ENCODE assay signal across 23 cellular contexts in the genomic region with DNA sequence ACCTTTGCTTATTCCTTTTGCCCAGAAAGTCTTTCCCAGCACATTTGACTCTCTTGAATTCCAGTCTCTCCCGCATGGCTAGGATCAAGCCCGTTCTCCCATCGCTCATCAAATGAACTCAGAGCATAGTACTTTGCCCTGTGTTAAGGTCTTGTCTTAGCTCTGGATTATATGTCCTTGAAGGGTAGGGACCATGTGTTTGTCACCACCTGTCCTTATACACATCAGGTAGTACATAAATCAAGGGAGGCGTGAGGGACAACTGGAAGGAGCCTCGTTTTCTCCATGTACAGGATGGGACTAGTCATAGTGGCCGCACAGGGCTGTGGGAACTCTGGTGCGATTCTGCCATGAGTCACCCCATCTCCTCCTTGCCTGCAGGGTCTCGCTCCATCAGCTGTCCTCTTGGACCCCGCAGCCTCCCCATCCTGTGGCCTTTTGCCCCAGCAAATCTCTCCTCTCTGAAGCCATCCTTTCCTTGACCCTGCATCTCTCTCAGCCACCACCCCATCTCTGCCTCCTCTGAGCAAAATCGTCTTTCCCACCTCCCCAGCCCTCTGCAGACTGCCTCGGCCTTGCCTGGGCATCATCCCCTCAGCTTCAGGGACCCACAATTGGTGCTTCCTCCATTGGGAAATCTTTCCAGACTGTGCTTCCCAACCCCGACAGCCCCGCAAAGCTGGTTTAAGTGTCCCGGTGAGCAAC. TPM values are rescaled to one million over a fixed set of nuclear protein-coding genes. Genes with fewer than 3 reads are reported as not detected.
DNase-seq lines count a peak whose midpoint lies in the region; ATAC-seq and TF ChIP-seq lines count a peak whose summit lies in the region.
"Had no signal": no experiment of that assay in that cellular context is flagged by ENCODE, and none has a peak within 500 bp of the region (broad histone marks: within the 10 kb centered on the region; RNA-seq: fewer than 3 reads in every experiment).

No MANE protein-coding gene starts in this region.

- H3K18ac ChIP-seq in IMR-90 (ENCODE audit: low read depth, low read length) = no peak overlapping the region

- peak overlapping the region; percentile 56 for H2AK5ac ChIP-seq in IMR-90 (ENCODE audit: low read depth, low read length)

- H3K56ac ChIP-seq in IMR-90 (ENCODE audit: extremely low read depth, insufficient read depth, low read length) = no peak overlapping the region

- peaks cover 5% of the 10 kb centered on the region for H3K4me1 Mint-ChIP-seq in T-helper 2 cell treated with Interferon-gamma antibody and Interleukin-4, amounts not matched to agents 5 μg/mL and 100 μg/mL, for 36 hours (ENCODE audit: low read depth)
- H3K4me1 Mint-ChIP-seq in neural progenitor cell = peaks cover 5% of the 10 kb centered on the region

- intact Hi-C loops in IMR-90 (cut with micrococcal nuclease) = loop anchor here (5.0 kb wide), 1 partner anchor 1197 kb away; no protein-coding TSS in a partner anchor
- intact Hi-C loops in mucosa of descending colon (cut with DNase I, micrococcal nuclease) = loop anchor here (5.0 kb wide), 1 partner anchor 107 kb away; no protein-coding TSS in a partner anchor
- intact Hi-C loops in uterus (cut with DNase I; ENCODE audit: low total_unique reads) = no loop called here

- TF ChIP-seq CTCF in IMR-90 (conservative IDR thresholded peaks at IDR 0.05; ENCODE audit: low read depth, low read length) = no peak
- no peak for TF ChIP-seq CTCF in foreskin keratinocyte (conservative IDR thresholded peaks at IDR 0.05)
- TF ChIP-seq CTCF in neural progenitor cell (IDR thresholded peaks at IDR 0.05) = no peak
- no peak for TF ChIP-seq CTCF in mucosa of descending colon (IDR thresholded peaks at IDR 0.05)
- no peak for TF ChIP-seq CTCF in uterus (IDR thresholded peaks at IDR 0.05)

- no peak overlapping the region for H4K8ac ChIP-seq in IMR-90 (ENCODE audit: low read depth in 2 of 2, low read length in 2 of 2)

- H3K14ac ChIP-seq in IMR-90 (replicated peaks; ENCODE audit: low read depth, low read length) = no peak overlapping the region

- no peaks in the 10 kb centered on the region for H3K79me1 ChIP-seq in IMR-90 (ENCODE audit: low read depth in 1 of 2, low read length in 2 of 2)

- H2AFZ ChIP-seq in IMR-90 (replicated peaks; ENCODE audit: low read length, poor library complexity) (no peak overlapping the region), neural progenitor cell (replicated peaks) (no peak overlapping the region)

- no peak for TF ChIP-seq RAD21 in IMR-90 (IDR thresholded peaks at IDR 0.05; ENCODE audit: low read length)

- H3K27me3 Mint-ChIP-seq in T-helper 2 cell treated with Interferon-gamma antibody and Interleukin-4, amounts not matched to agents 5 μg/mL and 100 μg/mL, for 36 hours (ENCODE audit: low read depth) = peaks cover 18% of the 10 kb centered on the region
- H3K27me3 Mint-ChIP-seq in neural progenitor cell (ENCODE audit: insufficient read depth, low read depth) = peaks cover 25% of the 10 kb centered on the region

- no peak overlapping the region for H3K27ac Mint-ChIP-seq in T-helper 2 cell treated with Interferon-gamma antibody and Interleukin-4, amounts not matched to agents 5 μg/mL and 100 μg/mL, for 36 hours
- peak overlapping the region; percentile 23 for H3K27ac Mint-ChIP-seq in neural progenitor cell
- H3K27ac Mint-ChIP-seq: activated B cell treated with CpG ODN at 0.5 μM for 24 hours; activated CD4-positive, alpha-beta memory T cell treated with anti-CD3 and anti-CD28 coated beads for 36 hours had no signal

- no peak overlapping the region for H4K5ac ChIP-seq in IMR-90 (ENCODE audit: low read depth, low read length)

- peak; percentile 3 for DNase-seq in T-helper 2 cell treated with Interferon-gamma antibody and Interleukin-4, amounts not matched to agents 5 μg/mL and 100 μg/mL, for 36 hours (ENCODE audit: low spot score)
- DNase-seq in T-helper 2 cell = no peak
- DNase-seq in IMR-90 = no peak
- no peak for DNase-seq in foreskin keratinocyte
- no peak for DNase-seq in neural progenitor cell (ENCODE audit: low spot score)
- no peak for DNase-seq in stimulated activated CD4-positive, alpha-beta T cell treated with anti-CD3 and anti-CD28 coated beads, Interleukin-12 subunit alpha, Interleukin-12 subunit beta, amount 100 ng/mL, for 4 hours
- DNase-seq in mucosa of descending colon = no peak
- DNase-seq in uterus = no peak
- DNase-seq: activated B cell treated with CpG ODN at 0.5 μM for 24 hours; activated CD4-positive, alpha-beta memory T cell treated with anti-CD3 and anti-CD28 coated beads for 36 hours; activated T-cell treated with anti-CD3 and anti-CD28 coated beads, Interleukin-2, amount 50 U/mL, for 1 hour; amygdala; caudate nucleus; COR-L47; dermis blood vessel endothelial cell; NCI-H2171 treated with DMSO at 0.1 percent for 48 hours; NCI-H526 treated with DMSO at 0.1 percent for 48 hours; RPMI8226; stimulated activated CD4-positive, alpha-beta T cell treated with anti-CD3 and anti-CD28 coated beads, Interleukin-4, amount 100 ng/mL, for 24 hours; stimulated activated naive CD4-positive, alpha-beta T cell treated with Interleukin-2 at 50 U/mL for 16 hours; T1000 had no signal

- H3K36me3 Mint-ChIP-seq in T-helper 2 cell treated with Interferon-gamma antibody and Interleukin-4, amounts not matched to agents 5 μg/mL and 100 μg/mL, for 36 hours (ENCODE audit: low read depth) = no peaks in the 10 kb centered on the region
- H3K36me3 Mint-ChIP-seq in neural progenitor cell = no peaks in the 10 kb centered on the region
- H3K36me3 Mint-ChIP-seq: activated CD4-positive, alpha-beta memory T cell treated with anti-CD3 and anti-CD28 coated beads for 36 hours had no signal

- H3K9me1 ChIP-seq in IMR-90 (ENCODE audit: insufficient read depth, low read length) = peaks cover 3% of the 10 kb centered on the region; the same call in 1 of the 2 replicates

- H3K79me2 ChIP-seq in neural progenitor cell (ENCODE audit: low read depth) = no peaks in the 10 kb centered on the region

- H3K4me2 ChIP-seq in IMR-90 (ENCODE audit: low read depth, low read length) = no peak overlapping the region
- no peak overlapping the region for H3K4me2 ChIP-seq in neural progenitor cell

- no peak overlapping the region for H2BK5ac ChIP-seq in IMR-90 (ENCODE audit: low read depth, low read length, poor library complexity, severe bottlenecking)

- peak overlapping the region; percentile 46 for H2AK9ac ChIP-seq in IMR-90 (replicated peaks; ENCODE audit: low read depth, low read length, poor library complexity)

- H3K9me3 ChIP-seq in IMR-90 (ENCODE audit: control insufficient read depth, insufficient read depth, low read length) (no peaks in the 10 kb centered on the region), neural progenitor cell (ENCODE audit: low read depth) (no peaks in the 10 kb centered on the region), mucosa of descending colon (no peaks in the 10 kb centered on the region), uterus (no peaks in the 10 kb centered on the region)

- TF ChIP-seq POLR2A in IMR-90 (IDR thresholded peaks at IDR 0.05; ENCODE audit: low read depth, low read length) (no peak), uterus (IDR thresholded peaks at IDR 0.05) (no peak)

- no peak overlapping the region for H3K4ac ChIP-seq in IMR-90 (ENCODE audit: low read depth, low read length)

- no peak overlapping the region for H3K4me3 ChIP-seq in IMR-90 (ENCODE audit: insufficient read depth, low read depth, low read length)
- H3K4me3 ChIP-seq in neural progenitor cell = no peak overlapping the region
- H3K4me3 ChIP-seq in mucosa of descending colon = no peak overlapping the region
- no peak overlapping the region for H3K4me3 ChIP-seq in uterus
- H3K4me3 ChIP-seq: SK-N-MC had no signal

- WGBS in IMR-90 (ENCODE audit: extremely low coverage in 2 of 2, insufficient read length in 1 of 2), 2 experiments = 94% methylated on average over 5 of the region's 14 CpGs; no CpG with 5 or more reads in 1 of the 2 experiments

- no peak overlapping the region for H2BK15ac ChIP-seq in IMR-90 (ENCODE audit: low read depth, low read length)

- no peak overlapping the region for H3K9ac ChIP-seq in IMR-90 (ENCODE audit: low read depth, low read length)
- H3K9ac ChIP-seq in neural progenitor cell = no peak overlapping the region

- no peak overlapping the region for H4K91ac ChIP-seq in IMR-90 (ENCODE audit: insufficient read depth, low read depth, low read length)

- POLR2A ChIA-PET in IMR-90 (lab: Charles Lee; ENCODE audit: unreplicated experiment) = no interaction called here

- no TSS peak for BruUV-seq in IMR-90 (replicated peaks; lab: Mats Ljungman, UMichigan)

- H4K20me1 ChIP-seq in IMR-90 (ENCODE audit: insufficient read depth, low read length) (no peaks in the 10 kb centered on the region), neural progenitor cell (ENCODE audit: low read depth) (no peaks in the 10 kb centered on the region)

- in situ Hi-C loops in IMR-90 (cut with MboI; ENCODE audit: low sequenced_read_pairs) = loop anchor here (10.0 to 25.0 kb wide), 2 partner anchors 114 to 1192 kb away; no protein-coding TSS in a partner anchor

- no peak overlapping the region for H2BK120ac ChIP-seq in IMR-90 (ENCODE audit: low read depth, low read length)

- H3K27ac ChIP-seq in IMR-90 (ENCODE audit: insufficient read depth, low read length) = no peak overlapping the region
- H3K27ac ChIP-seq in foreskin keratinocyte = no peak overlapping the region
- H3K27ac ChIP-seq in neural progenitor cell = no peak overlapping the region
- no peak overlapping the region for H3K27ac ChIP-seq in uterus
- H3K27ac ChIP-seq: 22Rv1, SK-N-MC had no signal

- peak overlapping the region; percentile 41; the same call in 1 of the 2 replicates for H2BK20ac ChIP-seq in IMR-90 (ENCODE audit: low read depth, low read length)

- H3K4me3 Mint-ChIP-seq in T-helper 2 cell treated with Interferon-gamma antibody and Interleukin-4, amounts not matched to agents 5 μg/mL and 100 μg/mL, for 36 hours = peak overlapping the region; percentile 17
- H3K4me3 Mint-ChIP-seq in neural progenitor cell = peak overlapping the region; percentile 50
- H3K4me3 Mint-ChIP-seq: activated B cell treated with CpG ODN at 0.5 μM for 24 hours; activated CD4-positive, alpha-beta memory T cell treated with anti-CD3 and anti-CD28 coated beads for 36 hours had no signal

- CTCF ChIA-PET in IMR-90 (lab: Yijun Ruan, JAX) = interaction anchor here (2.1 kb wide), 1 partner anchor 111 kb away, joined by 8 read pairs; no protein-coding TSS in a partner anchor

- H3K27me3 ChIP-seq in IMR-90 (ENCODE audit: control insufficient read depth, insufficient read depth, low read length) (no peaks in the 10 kb centered on the region; the same call in 1 of the 2 replicates), foreskin keratinocyte (peaks cover 60% of the 10 kb centered on the region), neural progenitor cell (peaks cover 31% of the 10 kb centered on the region), uterus (no peaks in the 10 kb centered on the region)

- dilution Hi-C loops in IMR-90 (cut with HindIII; ENCODE audit: low sequenced_read_pairs, unreplicated experiment) = no loop called here

- H3K9me3 Mint-ChIP-seq in T-helper 2 cell treated with Interferon-gamma antibody and Interleukin-4, amounts not matched to agents 5 μg/mL and 100 μg/mL, for 36 hours = no peaks in the 10 kb centered on the region
- H3K9me3 Mint-ChIP-seq in neural progenitor cell = no peaks in the 10 kb centered on the region
- H3K9me3 Mint-ChIP-seq: activated B cell treated with CpG ODN at 0.5 μM for 24 hours; activated CD4-positive, alpha-beta memory T cell treated with anti-CD3 and anti-CD28 coated beads for 36 hours had no signal

- H3K36me3 ChIP-seq in IMR-90 (ENCODE audit: control insufficient read depth, insufficient read depth, low read length) = no peaks in the 10 kb centered on the region
- H3K36me3 ChIP-seq in neural progenitor cell = no peaks in the 10 kb centered on the region
- no peaks in the 10 kb centered on the region for H3K36me3 ChIP-seq in mucosa of descending colon (ENCODE audit: low read depth)
- no peaks in the 10 kb centered on the region for H3K36me3 ChIP-seq in uterus

- H3K23ac ChIP-seq in IMR-90 (ENCODE audit: low read depth, low read length) = no peak overlapping the region

- H3K4me1 ChIP-seq in IMR-90 (ENCODE audit: control insufficient read depth, insufficient read depth, low read length) = peaks cover 2% of the 10 kb centered on the region
- H3K4me1 ChIP-seq in foreskin keratinocyte = no peaks in the 10 kb centered on the region
- no peaks in the 10 kb centered on the region for H3K4me1 ChIP-seq in neural progenitor cell
- peaks cover 5% of the 10 kb centered on the region for H3K4me1 ChIP-seq in mucosa of descending colon (ENCODE audit: low read depth)
- H3K4me1 ChIP-seq in uterus = no peaks in the 10 kb centered on the region

- no peak for ATAC-seq in IMR-90 (ENCODE audit: low read depth)
- ATAC-seq in foreskin keratinocyte = peak; percentile 22
- ATAC-seq in mucosa of descending colon = no peak

- peaks cover 6% of the 10 kb centered on the region for H3F3A ChIP-seq in neural progenitor cell (ENCODE audit: low read depth)

RNA-seq across cellular contexts. Expression of a gene that starts 33.4 kb away (rescaled TPM):
- total RNA-seq in IMR-90 (2012; rRNA removed) (0.18 and 0.28 TPM in 2 replicates), foreskin keratinocyte (0.41 and 0.42 TPM in 2 replicates), neural progenitor cell (ENCODE audit: low replicate concordance) (7.7 and 10.1 TPM in 2 replicates), mucosa of descending colon (10 to 100 TPM in 1 of 3 donors, 1 to 10 TPM in 2; 4.1 to 11.6 (median 4.8) TPM), uterus (10 to 100 TPM in 1 of 4 donors, 1 to 10 TPM in 2, under 1 TPM in 1; 0.29 to 12.0 (median 3.8) TPM)
- polyA plus RNA-seq in IMR-90 (2012; rRNA removed) (1.2 and 1.4 TPM in 2 replicates), foreskin keratinocyte (0.88 and 1.7 TPM in 2 replicates)
- 0.84 and 1.3 TPM in 2 replicates for polyA plus RNA-seq in IMR-90 (2012; cell fraction: cytosol; rRNA removed)
- polyA plus RNA-seq in IMR-90 (2012; cell fraction: nucleus; rRNA removed; ENCODE audit: low replicate concordance) = 0.74 and 1.2 TPM in 2 replicates
- total RNA-seq: activated B cell treated with CpG ODN at 0.5 μM for 24 hours had no signal
